In the genomic region with DNA sequence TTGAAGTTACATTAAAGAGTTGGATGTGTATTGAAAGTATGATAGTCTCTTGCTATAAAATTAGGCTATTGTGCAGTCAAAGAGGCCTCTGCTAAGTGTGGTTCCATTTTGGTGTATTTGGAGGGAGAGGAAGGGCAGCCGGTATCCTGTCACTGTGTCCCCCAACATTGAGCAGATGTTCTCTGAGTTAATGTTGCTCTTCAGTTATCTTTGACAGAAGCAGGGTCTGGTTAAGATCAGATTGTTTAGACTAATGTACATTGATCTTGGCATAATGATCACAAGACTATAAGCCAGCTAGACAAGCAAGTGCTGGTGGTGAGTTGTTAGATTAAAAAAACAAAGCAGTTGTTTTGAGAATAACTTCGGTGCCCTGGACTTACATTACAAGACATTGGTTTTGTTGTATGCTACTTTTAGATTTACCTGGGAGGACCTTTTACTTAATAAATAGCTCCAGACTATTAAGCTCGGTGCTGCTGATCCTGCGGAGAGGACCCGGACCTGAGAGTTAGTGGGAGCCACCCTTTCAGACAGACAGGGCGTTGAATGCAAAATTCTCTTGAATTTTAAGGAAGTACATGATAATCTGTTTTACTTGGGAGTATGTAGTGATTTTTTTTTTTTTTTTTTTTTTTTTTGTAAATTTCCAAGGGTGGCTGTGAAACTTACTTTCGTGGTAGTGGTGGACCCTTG, we compare ENCODE assay signal across 16 cellular contexts.
A peak's percentile ranks its signal among the peaks of the same experiment; 100 is the strongest.
DNase-seq lines count a peak whose midpoint lies in the region; ATAC-seq, FAIRE-seq and TF ChIP-seq lines count a peak whose summit lies in the region.
"Had no signal": no experiment of that assay in that cellular context is flagged by ENCODE, and none has a peak within 500 bp of the region (broad histone marks: within the 10 kb centered on the region; RNA-seq: fewer than 3 reads in every experiment).

No MANE protein-coding gene starts in this region.

- CTCF ChIA-PET in activated naive CD4-positive, alpha-beta T cell treated with anti-CD3 and anti-CD28 coated beads for 36 hours (lab: Charles Lee) = interaction anchor here (0.6 to 1.0 kb wide), 2 partner anchors 19 to 147 kb away, joined by 3 read pairs; no protein-coding TSS in a partner anchor

- H3K9ac ChIP-seq in neural progenitor cell = no peak overlapping the region

- TF ChIP-seq CTCF in neural progenitor cell (IDR thresholded peaks at IDR 0.05) = no peak

- no peaks in the 10 kb centered on the region for H3F3A ChIP-seq in neural progenitor cell (ENCODE audit: low read depth)

- peaks cover 100% of the 10 kb centered on the region for H3K79me2 ChIP-seq in neural progenitor cell (ENCODE audit: low read depth)

- H3K4me3 Mint-ChIP-seq in activated naive CD4-positive, alpha-beta T cell treated with anti-CD3 and anti-CD28 coated beads for 36 hours = peak overlapping the region; percentile 14
- H3K4me3 Mint-ChIP-seq in activated naive CD8-positive, alpha-beta T cell = peak overlapping the region; percentile 67
- no peak overlapping the region for H3K4me3 Mint-ChIP-seq in neural progenitor cell

- no peak overlapping the region for H3K4me3 ChIP-seq in neural progenitor cell
- H3K4me3 ChIP-seq: body of pancreas, thoracic aorta had no signal

- H3K27me3 Mint-ChIP-seq in activated naive CD4-positive, alpha-beta T cell treated with anti-CD3 and anti-CD28 coated beads for 36 hours (ENCODE audit: low read depth) = no peaks in the 10 kb centered on the region
- H3K27me3 Mint-ChIP-seq in activated naive CD8-positive, alpha-beta T cell = no peaks in the 10 kb centered on the region
- H3K27me3 Mint-ChIP-seq in neural progenitor cell (ENCODE audit: insufficient read depth, low read depth) = no peaks in the 10 kb centered on the region

- no peaks in the 10 kb centered on the region for H3K9me3 ChIP-seq in neural progenitor cell (ENCODE audit: low read depth)
- H3K9me3 ChIP-seq: body of pancreas, thoracic aorta had no signal

- peaks cover 2% of the 10 kb centered on the region for H3K36me3 Mint-ChIP-seq in activated naive CD4-positive, alpha-beta T cell treated with anti-CD3 and anti-CD28 coated beads for 36 hours (ENCODE audit: low read depth)
- peaks cover 0 to 2% of the 10 kb centered on the region in 2 donors for H3K36me3 Mint-ChIP-seq in activated naive CD4-positive, alpha-beta T cell treated with anti-CD3 and anti-CD28 coated beads, Interleukin-2, amount 50 U/mL, for 72 hours
- no peaks in the 10 kb centered on the region for H3K36me3 Mint-ChIP-seq in activated naive CD8-positive, alpha-beta T cell
- peaks cover 3% of the 10 kb centered on the region for H3K36me3 Mint-ChIP-seq in neural progenitor cell

- DNase-seq in activated naive CD4-positive, alpha-beta T cell treated with anti-CD3 and anti-CD28 coated beads for 36 hours = no peak
- no peak for DNase-seq in activated naive CD4-positive, alpha-beta T cell treated with anti-CD3 and anti-CD28 coated beads, Interleukin-2, amount 50 U/mL, for 72 hours (ENCODE audit: low spot score in 2 of 2)
- peak; percentile 56 for DNase-seq in NCI-H524 treated with DMSO at 0.1 percent for 48 hours (lab: John Stamatoyannopoulos, UW)
- no peak for DNase-seq in neural progenitor cell (ENCODE audit: low spot score)
- no peak for DNase-seq in SKM-1 (lab: John Stamatoyannopoulos, UW; ENCODE audit: unreplicated experiment)
- DNase-seq in cortex of kidney (lab: John Stamatoyannopoulos, UW) = no peak
- DNase-seq in RCC 7860 (ENCODE audit: low spot score) = no peak
- DNase-seq: activated T-cell treated with anti-CD3 and anti-CD28 coated beads, Interleukin-2, amount 50 U/mL, for 48 hours; body of pancreas; effector memory CD4-positive, alpha-beta T cell; foreskin fibroblast; NCI-H2081; posterior cingulate gyrus; stimulated activated CD4-positive, alpha-beta T cell treated with anti-CD3 and anti-CD28 coated beads, Interleukin-15, amount 100 ng/mL, for 24 hours had no signal

- peaks cover 40% of the 10 kb centered on the region for H3K4me1 ChIP-seq in neural progenitor cell

- H3K4me2 ChIP-seq in neural progenitor cell = no peak overlapping the region

- peak overlapping the region; percentile 30 for H3K27ac Mint-ChIP-seq in activated naive CD4-positive, alpha-beta T cell treated with anti-CD3 and anti-CD28 coated beads for 36 hours
- peak overlapping the region in 1 of 2 donors; percentile 92 for H3K27ac Mint-ChIP-seq in activated naive CD4-positive, alpha-beta T cell treated with anti-CD3 and anti-CD28 coated beads, Interleukin-2, amount 50 U/mL, for 72 hours
- peak overlapping the region; percentile 89 for H3K27ac Mint-ChIP-seq in activated naive CD8-positive, alpha-beta T cell
- peak overlapping the region; percentile 21 for H3K27ac Mint-ChIP-seq in neural progenitor cell

- H3K27ac ChIP-seq in neural progenitor cell = no peak overlapping the region
- H3K27ac ChIP-seq: body of pancreas, thoracic aorta had no signal

- H3K36me3 ChIP-seq in neural progenitor cell = no peaks in the 10 kb centered on the region
- H3K36me3 ChIP-seq: thoracic aorta had no signal

- no peak overlapping the region for H2AFZ ChIP-seq in neural progenitor cell (replicated peaks)

- H3K27me3 ChIP-seq in neural progenitor cell = no peaks in the 10 kb centered on the region
- H3K27me3 ChIP-seq: body of pancreas had no signal

- ATAC-seq in activated naive CD4-positive, alpha-beta T cell treated with anti-CD3 and anti-CD28 coated beads, Interleukin-2, amount 50 U/mL, for 72 hours = no peak

- intact Hi-C loops in activated naive CD4-positive, alpha-beta T cell treated with anti-CD3 and anti-CD28 coated beads for 36 hours (cut with micrococcal nuclease) = loop anchor here (5.0 kb wide), 1 partner anchor 149 kb away; no protein-coding TSS in a partner anchor

- FAIRE-seq in RCC 7860 (lab: Jason Lieb, UNC) = no peak

- peaks cover 66% of the 10 kb centered on the region for H4K20me1 ChIP-seq in neural progenitor cell (ENCODE audit: low read depth)

- peaks cover 83% of the 10 kb centered on the region for H3K4me1 Mint-ChIP-seq in activated naive CD4-positive, alpha-beta T cell treated with anti-CD3 and anti-CD28 coated beads for 36 hours (ENCODE audit: low read depth)
- H3K4me1 Mint-ChIP-seq in activated naive CD8-positive, alpha-beta T cell (ENCODE audit: low read depth) = peaks cover 86% of the 10 kb centered on the region
- peaks cover 38% of the 10 kb centered on the region for H3K4me1 Mint-ChIP-seq in neural progenitor cell

- H3K9me3 Mint-ChIP-seq in activated naive CD4-positive, alpha-beta T cell treated with anti-CD3 and anti-CD28 coated beads for 36 hours = no peaks in the 10 kb centered on the region
- H3K9me3 Mint-ChIP-seq in activated naive CD4-positive, alpha-beta T cell treated with anti-CD3 and anti-CD28 coated beads, Interleukin-2, amount 50 U/mL, for 72 hours = no peaks in the 10 kb centered on the region
- no peaks in the 10 kb centered on the region for H3K9me3 Mint-ChIP-seq in activated naive CD8-positive, alpha-beta T cell (ENCODE audit: low read depth)
- H3K9me3 Mint-ChIP-seq in neural progenitor cell = no peaks in the 10 kb centered on the region
